9 cellular contexts compared by ENCODE assay signal in the genomic region with DNA sequence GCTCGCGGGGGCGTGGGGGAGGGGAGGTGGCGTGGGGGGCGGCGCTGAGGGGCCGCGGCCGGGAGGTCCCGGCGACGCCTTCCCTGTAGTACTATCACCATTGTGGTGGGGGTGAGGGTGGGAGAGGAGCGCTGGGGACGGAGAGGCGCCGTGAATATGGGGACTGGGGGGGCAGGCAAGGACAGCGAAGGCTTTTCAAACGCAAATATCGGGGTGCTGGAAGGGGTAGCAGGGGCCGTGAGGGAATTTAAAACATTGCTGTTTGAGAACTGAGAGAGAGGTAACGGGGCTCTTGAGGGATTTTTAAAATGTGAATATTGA. TPM values are rescaled to one million over a fixed set of nuclear protein-coding genes. Genes with fewer than 3 reads are reported as not detected.
DNase-seq lines count a peak whose midpoint lies in the region; ATAC-seq and TF ChIP-seq lines count a peak whose summit lies in the region.
"Had no signal": no experiment of that assay in that cellular context is flagged by ENCODE, and none has a peak within 500 bp of the region (broad histone marks: within the 10 kb centered on the region; RNA-seq: fewer than 3 reads in every experiment).

No MANE protein-coding gene starts in this region.

- H3K36me3 ChIP-seq in left lung (no peaks in the 10 kb centered on the region), upper lobe of right lung (no peaks in the 10 kb centered on the region)

- peaks cover 6 to 44% of the 10 kb centered on the region in 2 donors for H3K4me1 ChIP-seq in left lung
- peaks cover 28% of the 10 kb centered on the region for H3K4me1 ChIP-seq in upper lobe of right lung

- H3K27me3 Mint-ChIP-seq in activated T-helper 17 cell treated with anti-CD3 and anti-CD28 coated beads, Interleukin-2, amount 50 U/mL, for 72 hours, result no peaks in the 10 kb centered on the region
- H3K27me3 Mint-ChIP-seq: brain had no signal

- peak; percentile 20 for ATAC-seq in activated T-helper 17 cell treated with anti-CD3 and anti-CD28 coated beads, Interleukin-2, amount 50 U/mL, for 72 hours (replicated peaks)
- no peak for ATAC-seq in left lung
- ATAC-seq in upper lobe of right lung, result peak; percentile 12

- H3K36me3 Mint-ChIP-seq in activated T-helper 17 cell treated with anti-CD3 and anti-CD28 coated beads, Interleukin-2, amount 50 U/mL, for 72 hours (ENCODE audit: low read depth), result peaks cover 13% of the 10 kb centered on the region

- no peak overlapping the region for H3K27ac Mint-ChIP-seq in activated T-helper 17 cell treated with anti-CD3 and anti-CD28 coated beads, Interleukin-2, amount 50 U/mL, for 72 hours
- H3K27ac Mint-ChIP-seq: brain had no signal

- no peaks in the 10 kb centered on the region for H3K9me3 Mint-ChIP-seq in activated T-helper 17 cell treated with anti-CD3 and anti-CD28 coated beads, Interleukin-2, amount 50 U/mL, for 72 hours
- H3K9me3 Mint-ChIP-seq: brain had no signal

- H3K4me3 ChIP-seq in AG04450 (ENCODE audit: low read depth, low read length) (peak overlapping the region; percentile 89), HFF-Myc (replicated peaks; ENCODE audit: low read depth, low read length) (peak overlapping the region; percentile 71), left lung (peak overlapping the region; percentile 74 to 79), upper lobe of right lung (peak overlapping the region; percentile 81)

- intact Hi-C loops in left lung (cut with DNase I), result no loop called here
- intact Hi-C loops in upper lobe of right lung (cut with DNase I), result no loop called here

- H3K27ac ChIP-seq in AG04450 (ENCODE audit: low read depth, low read length), result no peak overlapping the region
- peak overlapping the region in 1 of 2 donors; percentile 79 for H3K27ac ChIP-seq in left lung
- peak overlapping the region; percentile 78 for H3K27ac ChIP-seq in upper lobe of right lung

- H3K9me3 ChIP-seq in AG04450 (ENCODE audit: control insufficient read depth, insufficient read depth, low read length), result no peaks in the 10 kb centered on the region; the same call in 1 of the 2 replicates
- no peaks in the 10 kb centered on the region for H3K9me3 ChIP-seq in left lung
- H3K9me3 ChIP-seq in upper lobe of right lung, result no peaks in the 10 kb centered on the region

- CTCF ChIA-PET in AG04450 (lab: Charles Lee), result no interaction called here

- peaks cover 6% of the 10 kb centered on the region for H3K4me1 Mint-ChIP-seq in activated T-helper 17 cell treated with anti-CD3 and anti-CD28 coated beads, Interleukin-2, amount 50 U/mL, for 72 hours

- TF ChIP-seq CTCF in AG04450 (IDR thresholded peaks at IDR 0.05; ENCODE audit: low read depth, low read length) (no peak), HFF-Myc (IDR thresholded peaks at IDR 0.05; ENCODE audit: low read depth, low read length, missing control alignments) (no peak), left lung (IDR thresholded peaks at IDR 0.05) (no peak), upper lobe of right lung (IDR thresholded peaks at IDR 0.05) (no peak)

- DNase-seq in AG04450 (ENCODE audit: low read depth, low spot score) (no peak), HFF-Myc (ENCODE audit: extremely low read depth, low read depth) (no peak), left lung (no peak), upper lobe of right lung (no peak), NCI-H748 (lab: John Stamatoyannopoulos, UW; ENCODE audit: unreplicated experiment) (no peak), glomerular visceral epithelial cell (ENCODE audit: extremely low spot score) (no peak), NCI-H1417 treated with DMSO at 0.1 percent for 48 hours (lab: John Stamatoyannopoulos, UW) (no peak)

- H3K4me3 Mint-ChIP-seq in activated T-helper 17 cell treated with anti-CD3 and anti-CD28 coated beads, Interleukin-2, amount 50 U/mL, for 72 hours, result no peak overlapping the region
- H3K4me3 Mint-ChIP-seq: brain had no signal

- H3K27me3 ChIP-seq in AG04450 (ENCODE audit: control insufficient read depth, insufficient read depth, low read length) (no peaks in the 10 kb centered on the region), left lung (no peaks in the 10 kb centered on the region), upper lobe of right lung (no peaks in the 10 kb centered on the region)

- POLR2A ChIA-PET in AG04450 (lab: Yijun Ruan, JAX), result interaction anchor here (1.0 kb wide), 1 partner anchor 13 kb away, joined by 3 read pairs; no protein-coding TSS in a partner anchor

RNA-seq across cellular contexts. Expression of gene RBM27, which starts 0.4 kb away (rescaled TPM):
- polyA plus RNA-seq in AG04450 (2011; rRNA removed), result 14.4 and 16.7 TPM in 2 replicates
- polyA minus RNA-seq in AG04450 (2011; rRNA and poly(A)+ RNA removed), result 68.3 and 75.4 TPM in 2 replicates
- total RNA-seq in activated T-helper 17 cell treated with anti-CD3 and anti-CD28 coated beads, Interleukin-2, amount 50 U/mL, for 72 hours, result 10 to 100 TPM; 20.7 to 21.7 TPM
- total RNA-seq in left lung (10 to 100 TPM; 12.3 to 15.4 TPM), upper lobe of right lung (17.7 TPM)

RNA-seq across cellular contexts. Expression of gene LARS1, which starts 21.4 kb away (rescaled TPM):
- polyA plus RNA-seq in AG04450 (2011; rRNA removed), result 30.5 and 37.3 TPM in 2 replicates
- 53.4 and 56.9 TPM in 2 replicates for polyA minus RNA-seq in AG04450 (2011; rRNA and poly(A)+ RNA removed)
- 100 to 1,000 TPM in 1 of 2 donors, 10 to 100 TPM in 1; 90.3 to 147 TPM for total RNA-seq in activated T-helper 17 cell treated with anti-CD3 and anti-CD28 coated beads, Interleukin-2, amount 50 U/mL, for 72 hours
- 100 to 1,000 TPM in 1 of 2 donors, 10 to 100 TPM in 1; 67.4 to 114 TPM for total RNA-seq in left lung
- total RNA-seq in upper lobe of right lung, result 80.0 TPM
